Comparison of ENCODE assay signal across 14 cellular contexts in genomic region chr13:29918845-29919244, GRCh38.
DNase-seq lines count a peak whose midpoint lies in the region; ATAC-seq and TF ChIP-seq lines count a peak whose summit lies in the region.
"Had no signal": no experiment of that assay in that cellular context is flagged by ENCODE, and none has a peak within 500 bp of the region (broad histone marks: within the 10 kb centered on the region; RNA-seq: fewer than 3 reads in every experiment).

No MANE protein-coding gene starts in this region.

- H3K36me3 Mint-ChIP-seq in CD8-positive, alpha-beta memory T cell: no peaks in the 10 kb centered on the region

- H3K4me3 Mint-ChIP-seq in CD8-positive, alpha-beta memory T cell: no peak overlapping the region
- H3K4me3 Mint-ChIP-seq: memory B cell had no signal

- H3K9me3 Mint-ChIP-seq in CD8-positive, alpha-beta memory T cell: no peaks in the 10 kb centered on the region
- H3K9me3 Mint-ChIP-seq: memory B cell had no signal

- H3K27ac ChIP-seq in body of pancreas: peak overlapping the region in 3 of 4 donors; percentile 55 to 60 (median 56)
- no peak overlapping the region for H3K27ac ChIP-seq in CD8-positive, alpha-beta memory T cell (ENCODE audit: low read depth, low read length)
- H3K27ac ChIP-seq: colonic mucosa had no signal

- H3K27me3 Mint-ChIP-seq in CD8-positive, alpha-beta memory T cell: no peaks in the 10 kb centered on the region

- POLR2A ChIA-PET in CD8-positive, alpha-beta memory T cell (lab: Charles Lee): no interaction called here

- H3K27me3 ChIP-seq in body of pancreas: no peaks in the 10 kb centered on the region
- H3K27me3 ChIP-seq in CD8-positive, alpha-beta memory T cell (ENCODE audit: insufficient read depth, low read length, poor library complexity, severe bottlenecking): no peaks in the 10 kb centered on the region
- H3K27me3 ChIP-seq: colonic mucosa had no signal

- no peaks in the 10 kb centered on the region for H3K36me3 ChIP-seq in body of pancreas (replicated peaks in 1 of 2; ENCODE audit: insufficient read depth in 1 of 2, low read depth in 2 of 2)
- H3K36me3 ChIP-seq in CD8-positive, alpha-beta memory T cell (ENCODE audit: insufficient read depth, low read length): no peaks in the 10 kb centered on the region
- H3K36me3 ChIP-seq: colonic mucosa had no signal

- CTCF ChIA-PET in CD8-positive, alpha-beta memory T cell (lab: Charles Lee): interaction anchor here (1.3 to 7.2 kb wide), 4 partner anchors 11 to 194 kb away, joined by 3 to 85 read pairs (median 4); no protein-coding TSS in a partner anchor

- H3K4me1 Mint-ChIP-seq in CD8-positive, alpha-beta memory T cell: peaks cover 7 to 33% (median 19%) of the 10 kb centered on the region in 3 donors
- H3K4me1 Mint-ChIP-seq: memory B cell had no signal

- 22 to 33% methylated on average over 4 of the region's 4 CpGs for WGBS in body of pancreas, 2 donors

- no peak overlapping the region for H3K27ac Mint-ChIP-seq in CD8-positive, alpha-beta memory T cell
- H3K27ac Mint-ChIP-seq: memory B cell had no signal

- H3K9me3 ChIP-seq in body of pancreas: no peaks in the 10 kb centered on the region
- H3K9me3 ChIP-seq in CD8-positive, alpha-beta memory T cell (ENCODE audit: low read length): no peaks in the 10 kb centered on the region
- H3K9me3 ChIP-seq: colonic mucosa had no signal

- ATAC-seq in body of pancreas (peak; percentile 70), HG03520 (IDR thresholded peaks at IDR 0.05; ENCODE audit: unreplicated experiment) (no peak)

- peaks cover 27% of the 10 kb centered on the region for H3K4me1 ChIP-seq in body of pancreas
- peaks cover 2% of the 10 kb centered on the region for H3K4me1 ChIP-seq in CD8-positive, alpha-beta memory T cell (ENCODE audit: insufficient read depth, low read length)

- no peak overlapping the region for H3K4me3 ChIP-seq in body of pancreas
- no peak overlapping the region for H3K4me3 ChIP-seq in CD8-positive, alpha-beta memory T cell (ENCODE audit: low read length)
- H3K4me3 ChIP-seq: colonic mucosa had no signal

- no peak for TF ChIP-seq POLR2A in body of pancreas (IDR thresholded peaks at IDR 0.05)

- no peak for TF ChIP-seq CTCF in body of pancreas (IDR thresholded peaks at IDR 0.05)

- DNase-seq in A172 (ENCODE audit: low spot score) (peak; percentile 72), HPDE6-E6E7 (ENCODE audit: extremely low spot score) (peak; percentile 39), body of pancreas (peak; percentile 50 to 78 (median 74)), kidney glomerular epithelial cell (lab: John Stamatoyannopoulos, UW) (peak; percentile 81), HuH-7 (ENCODE audit: low spot score) (no peak), NCI-H774 (lab: John Stamatoyannopoulos, UW) (no peak)
- no peak for DNase-seq in CD8-positive, alpha-beta memory T cell
- DNase-seq: activated CD4-positive, alpha-beta T cell treated with anti-CD3 and anti-CD28 coated beads for 1 hour; activated gamma-delta T cell treated with Interleukin-2 at 50 U/mL for 16 hours; colonic mucosa; NCI-H1048; NCI-H526 had no signal

- intact Hi-C loops in body of pancreas (cut with DNase I): loop anchor here (10.0 kb wide), 1 partner anchor 64 kb away; the partner anchor contains the start of gene UBL3

Comparison
In these comparisons a context has a peak if more than half of its experiments do, and no peak if none do; other contexts are left out.
1. DNase-seq: peak in A172 (single experiment), HPDE6-E6E7 (single experiment), body of pancreas (4 of 4) and kidney glomerular epithelial cell (single experiment); none in HuH-7 (single experiment), CD8-positive, alpha-beta memory T cell (0 of 5) and NCI-H774 (single experiment).